ENCODE assay signal across 18 cellular contexts in genomic region chr13:57813641-57814040, GRCh38.
"Had no signal": no experiment of that assay in that cellular context is flagged by ENCODE, and none has a peak within 500 bp of the region (broad histone marks: within the 10 kb centered on the region; RNA-seq: fewer than 3 reads in every experiment).

No MANE protein-coding gene starts in this region.

- ATAC-seq: lower lobe of right lung; naive thymus-derived CD4-positive, alpha-beta T cell; psoas muscle had no signal

- H3K36me3 ChIP-seq: adrenal gland, colonic mucosa, lower lobe of right lung, sigmoid colon had no signal

- H3K9me3 ChIP-seq: colonic mucosa, lower lobe of right lung, psoas muscle, sigmoid colon had no signal

- H3K4me1 ChIP-seq: adrenal gland, colonic mucosa, lower lobe of right lung, psoas muscle, sigmoid colon had no signal

- H3K4me1 Mint-ChIP-seq: naive thymus-derived CD4-positive, alpha-beta T cell had no signal

- H3K27ac Mint-ChIP-seq: activated T-helper 2 cell treated with anti-CD3 and anti-CD28 coated beads, Interferon-gamma antibody, Interleukin-2, Interleukin-4, amounts not matched to agents 10 μg/mL and 5 μg/mL and 100 μg/mL, durations not matched to agents 14 hours and 24 hours and 36 hours; naive thymus-derived CD4-positive, alpha-beta T cell had no signal

- H3K4me3 Mint-ChIP-seq: naive thymus-derived CD4-positive, alpha-beta T cell had no signal

- H3K27ac ChIP-seq: adrenal gland, colonic mucosa, lower lobe of right lung, psoas muscle, sigmoid colon had no signal

- DNase-seq: activated CD4-positive, alpha-beta T cell treated with anti-CD3 and anti-CD28 coated beads, Interleukin-2, amount 50 U/mL, for 1 hour; activated naive CD4-positive, alpha-beta T cell treated with anti-CD3 and anti-CD28 coated beads, Interleukin-2, amount 50 U/mL, for 16 hours; activated T-cell treated with anti-CD3 and anti-CD28 coated beads for 4 hours; adrenal gland; caudate nucleus; colonic mucosa; effector CD4-positive, alpha-beta T cell; hippocampal formation; kidney glomerular epithelial cell; lower lobe of right lung; naive thymus-derived CD4-positive, alpha-beta T cell; psoas muscle; sigmoid colon; stimulated activated CD4-positive, alpha-beta T cell treated with anti-CD3 and anti-CD28 coated beads, Interleukin-12 subunit alpha, Interleukin-12 subunit beta, amount 100 ng/mL, for 4 hours; stimulated activated naive CD4-positive, alpha-beta T cell; substantia nigra; trophoblast cell had no signal

- H3K27me3 ChIP-seq: adrenal gland, colonic mucosa, sigmoid colon had no signal

- H3K27me3 Mint-ChIP-seq: naive thymus-derived CD4-positive, alpha-beta T cell had no signal

- H3K4me3 ChIP-seq: adrenal gland, colonic mucosa, lower lobe of right lung, psoas muscle, sigmoid colon had no signal
